ENCODE assay signal across 1 cellular context in genomic region chr9:131605770-131606590, GRCh38.
TF ChIP-seq lines count a peak whose summit lies in the region.

No MANE protein-coding gene starts in this region.

TF ChIP-seq in HepG2, 621 proteins besides CTCF, POLR2A, EP300 and RAD21 (continued from another document and continues in another):
- TF ChIP-seq SUZ12 (IDR thresholded peaks at IDR 0.05; ENCODE audit: low read depth, low read length) (no peak), ZNF512B (CRISPR knock-in tag; IDR thresholded peaks at IDR 0.05; ENCODE audit: borderline replicate concordance) (no peak), ZNF441 (CRISPR knock-in tag; IDR thresholded peaks at IDR 0.05; ENCODE audit: borderline replicate concordance) (0 out of 2 replicates have a peak, but pooled peaks have one; percentile 28), RFXANK (CRISPR knock-in tag; IDR thresholded peaks at IDR 0.05) (no peak), TRIM24 (CRISPR knock-in tag; IDR thresholded peaks at IDR 0.05) (no peak), ZNF12 (CRISPR knock-in tag; IDR thresholded peaks at IDR 0.05) (0 out of 2 replicates have a peak, but pooled peaks have one; percentile 27), ZNF709 (CRISPR knock-in tag; IDR thresholded peaks at IDR 0.05) (0 out of 2 replicates have a peak, but pooled peaks have one; percentile 32), KDM4B (CRISPR knock-in tag; IDR thresholded peaks at IDR 0.05) (no peak), HNRNPH1 (optimal IDR thresholded peaks at IDR 0.05; ENCODE audit: low read depth, low read length) (no peak), ATF7-NPFF (CRISPR knock-in tag; IDR thresholded peaks at IDR 0.05; ENCODE audit: low read depth) (peak; percentile 32; the same call in 1 of the 2 replicates), ZNF407 (CRISPR knock-in tag; IDR thresholded peaks at IDR 0.05; ENCODE audit: not compliant biosample characterization) (no peak), ZNF672 (CRISPR knock-in tag; IDR thresholded peaks at IDR 0.05) (no peak), ZNF503 (CRISPR knock-in tag; IDR thresholded peaks at IDR 0.05) (peak; percentile 90), FOXK1 (CRISPR knock-in tag; IDR thresholded peaks at IDR 0.05; ENCODE audit: borderline replicate concordance, low read depth) (peak; percentile 77; the same call in 1 of the 2 replicates), SNAPC4 (CRISPR knock-in tag; IDR thresholded peaks at IDR 0.05) (no peak)
- TF ChIP-seq, protein P1, sequence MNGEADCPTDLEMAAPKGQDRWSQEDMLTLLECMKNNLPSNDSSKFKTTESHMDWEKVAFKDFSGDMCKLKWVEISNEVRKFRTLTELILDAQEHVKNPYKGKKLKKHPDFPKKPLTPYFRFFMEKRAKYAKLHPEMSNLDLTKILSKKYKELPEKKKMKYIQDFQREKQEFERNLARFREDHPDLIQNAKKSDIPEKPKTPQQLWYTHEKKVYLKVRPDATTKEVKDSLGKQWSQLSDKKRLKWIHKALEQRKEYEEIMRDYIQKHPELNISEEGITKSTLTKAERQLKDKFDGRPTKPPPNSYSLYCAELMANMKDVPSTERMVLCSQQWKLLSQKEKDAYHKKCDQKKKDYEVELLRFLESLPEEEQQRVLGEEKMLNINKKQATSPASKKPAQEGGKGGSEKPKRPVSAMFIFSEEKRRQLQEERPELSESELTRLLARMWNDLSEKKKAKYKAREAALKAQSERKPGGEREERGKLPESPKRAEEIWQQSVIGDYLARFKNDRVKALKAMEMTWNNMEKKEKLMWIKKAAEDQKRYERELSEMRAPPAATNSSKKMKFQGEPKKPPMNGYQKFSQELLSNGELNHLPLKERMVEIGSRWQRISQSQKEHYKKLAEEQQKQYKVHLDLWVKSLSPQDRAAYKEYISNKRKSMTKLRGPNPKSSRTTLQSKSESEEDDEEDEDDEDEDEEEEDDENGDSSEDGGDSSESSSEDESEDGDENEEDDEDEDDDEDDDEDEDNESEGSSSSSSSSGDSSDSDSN (CRISPR knock-in tag; IDR thresholded peaks at IDR 0.05): no peak
- TF ChIP-seq, protein P2, sequence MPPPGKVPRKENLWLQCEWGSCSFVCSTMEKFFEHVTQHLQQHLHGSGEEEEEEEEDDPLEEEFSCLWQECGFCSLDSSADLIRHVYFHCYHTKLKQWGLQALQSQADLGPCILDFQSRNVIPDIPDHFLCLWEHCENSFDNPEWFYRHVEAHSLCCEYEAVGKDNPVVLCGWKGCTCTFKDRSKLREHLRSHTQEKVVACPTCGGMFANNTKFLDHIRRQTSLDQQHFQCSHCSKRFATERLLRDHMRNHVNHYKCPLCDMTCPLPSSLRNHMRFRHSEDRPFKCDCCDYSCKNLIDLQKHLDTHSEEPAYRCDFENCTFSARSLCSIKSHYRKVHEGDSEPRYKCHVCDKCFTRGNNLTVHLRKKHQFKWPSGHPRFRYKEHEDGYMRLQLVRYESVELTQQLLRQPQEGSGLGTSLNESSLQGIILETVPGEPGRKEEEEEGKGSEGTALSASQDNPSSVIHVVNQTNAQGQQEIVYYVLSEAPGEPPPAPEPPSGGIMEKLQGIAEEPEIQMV (CRISPR knock-in tag; IDR thresholded peaks at IDR 0.05; ENCODE audit: low read depth): 0 out of 2 replicates have a peak, but pooled peaks have one; percentile 48
- TF ChIP-seq, protein P3, sequence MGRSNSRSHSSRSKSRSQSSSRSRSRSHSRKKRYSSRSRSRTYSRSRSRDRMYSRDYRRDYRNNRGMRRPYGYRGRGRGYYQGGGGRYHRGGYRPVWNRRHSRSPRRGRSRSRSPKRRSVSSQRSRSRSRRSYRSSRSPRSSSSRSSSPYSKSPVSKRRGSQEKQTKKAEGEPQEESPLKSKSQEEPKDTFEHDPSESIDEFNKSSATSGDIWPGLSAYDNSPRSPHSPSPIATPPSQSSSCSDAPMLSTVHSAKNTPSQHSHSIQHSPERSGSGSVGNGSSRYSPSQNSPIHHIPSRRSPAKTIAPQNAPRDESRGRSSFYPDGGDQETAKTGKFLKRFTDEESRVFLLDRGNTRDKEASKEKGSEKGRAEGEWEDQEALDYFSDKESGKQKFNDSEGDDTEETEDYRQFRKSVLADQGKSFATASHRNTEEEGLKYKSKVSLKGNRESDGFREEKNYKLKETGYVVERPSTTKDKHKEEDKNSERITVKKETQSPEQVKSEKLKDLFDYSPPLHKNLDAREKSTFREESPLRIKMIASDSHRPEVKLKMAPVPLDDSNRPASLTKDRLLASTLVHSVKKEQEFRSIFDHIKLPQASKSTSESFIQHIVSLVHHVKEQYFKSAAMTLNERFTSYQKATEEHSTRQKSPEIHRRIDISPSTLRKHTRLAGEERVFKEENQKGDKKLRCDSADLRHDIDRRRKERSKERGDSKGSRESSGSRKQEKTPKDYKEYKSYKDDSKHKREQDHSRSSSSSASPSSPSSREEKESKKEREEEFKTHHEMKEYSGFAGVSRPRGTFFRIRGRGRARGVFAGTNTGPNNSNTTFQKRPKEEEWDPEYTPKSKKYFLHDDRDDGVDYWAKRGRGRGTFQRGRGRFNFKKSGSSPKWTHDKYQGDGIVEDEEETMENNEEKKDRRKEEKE (IDR thresholded peaks at IDR 0.05): no peak
- TF ChIP-seq, protein P4, sequence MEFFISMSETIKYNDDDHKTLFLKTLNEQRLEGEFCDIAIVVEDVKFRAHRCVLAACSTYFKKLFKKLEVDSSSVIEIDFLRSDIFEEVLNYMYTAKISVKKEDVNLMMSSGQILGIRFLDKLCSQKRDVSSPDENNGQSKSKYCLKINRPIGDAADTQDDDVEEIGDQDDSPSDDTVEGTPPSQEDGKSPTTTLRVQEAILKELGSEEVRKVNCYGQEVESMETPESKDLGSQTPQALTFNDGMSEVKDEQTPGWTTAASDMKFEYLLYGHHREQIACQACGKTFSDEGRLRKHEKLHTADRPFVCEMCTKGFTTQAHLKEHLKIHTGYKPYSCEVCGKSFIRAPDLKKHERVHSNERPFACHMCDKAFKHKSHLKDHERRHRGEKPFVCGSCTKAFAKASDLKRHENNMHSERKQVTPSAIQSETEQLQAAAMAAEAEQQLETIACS (CRISPR knock-in tag; IDR thresholded peaks at IDR 0.05): no peak
